Comparison of ENCODE assay signal across 39 cellular contexts in the genomic region with DNA sequence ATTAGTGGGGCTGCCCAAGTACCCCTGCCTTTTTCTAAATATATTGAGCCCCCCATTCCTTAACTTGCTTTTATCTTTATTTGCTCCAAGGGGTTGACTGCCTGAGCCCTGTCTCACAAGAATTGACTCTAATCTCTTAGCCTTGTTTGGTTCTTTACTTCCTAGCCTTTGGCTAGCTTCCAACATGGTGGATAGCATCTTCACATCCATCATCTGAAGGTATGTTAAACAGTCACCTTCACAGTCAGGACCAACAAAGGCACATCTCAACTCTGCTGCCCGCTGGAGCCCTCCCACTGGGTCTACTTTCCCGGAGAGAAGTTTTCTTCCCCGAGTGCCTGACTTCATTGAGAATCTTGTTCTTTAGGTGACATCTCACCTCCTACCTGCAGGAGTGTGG.
"Had no signal": no experiment of that assay in that cellular context is flagged by ENCODE, and none has a peak within 500 bp of the region (broad histone marks: within the 10 kb centered on the region; RNA-seq: fewer than 3 reads in every experiment).

No MANE protein-coding gene starts in this region.

- H3K4me1 ChIP-seq: adrenal gland, ascending aorta, body of pancreas, breast epithelium had no signal

- H3K27me3 ChIP-seq: adrenal gland, ascending aorta, body of pancreas, brain microvascular endothelial cell, breast epithelium, cardiac muscle cell had no signal

- H3K4me3 ChIP-seq: adrenal gland, ascending aorta, body of pancreas, breast epithelium, cardiac muscle cell had no signal

- H3K36me3 Mint-ChIP-seq: activated naive CD4-positive, alpha-beta T cell treated with anti-CD3 and anti-CD28 coated beads, Interleukin-2, amount 10 ng/mL, durations not matched to agents 7 days and 5 days; activated naive CD4-positive, alpha-beta T cell treated with anti-CD3 and anti-CD28 coated beads, Interleukin-2, amount 50 U/mL, for 24 hours; activated naive CD4-positive, alpha-beta T cell treated with anti-CD3 and anti-CD28 coated beads, Interleukin-2, amount 50 U/mL, for 72 hours; activated naive CD8-positive, alpha-beta T cell; activated naive CD8-positive, alpha-beta T cell treated with anti-CD3 and anti-CD28 coated beads for 36 hours; activated naive CD8-positive, alpha-beta T cell treated with anti-CD3 and anti-CD28 coated beads, Interleukin-2, amount 10 ng/mL, durations not matched to agents 7 days and 5 days; brain had no signal

- H3K27me3 Mint-ChIP-seq: activated naive CD4-positive, alpha-beta T cell treated with anti-CD3 and anti-CD28 coated beads, Interleukin-2, amount 10 ng/mL, durations not matched to agents 7 days and 5 days; activated naive CD4-positive, alpha-beta T cell treated with anti-CD3 and anti-CD28 coated beads, Interleukin-2, amount 50 U/mL, for 24 hours; activated naive CD8-positive, alpha-beta T cell; activated naive CD8-positive, alpha-beta T cell treated with anti-CD3 and anti-CD28 coated beads for 36 hours; activated naive CD8-positive, alpha-beta T cell treated with anti-CD3 and anti-CD28 coated beads, Interleukin-2, amount 10 ng/mL, durations not matched to agents 7 days and 5 days; activated naive CD8-positive, alpha-beta T cell treated with anti-CD3 and anti-CD28 coated beads, Interleukin-2, amount 50 U/mL, for 24 hours; activated T-cell treated with anti-CD3 and anti-CD28 coated beads, Interleukin-2, amount 50 U/mL, for 24 hours; activated T-helper 17 cell treated with anti-CD3 and anti-CD28 coated beads, Interleukin-2, amount 50 U/mL, for 72 hours; central memory CD8-positive, alpha-beta T cell had no signal

- H3K27ac ChIP-seq: adrenal gland, ascending aorta, body of pancreas, brain microvascular endothelial cell, breast epithelium, cardiac muscle cell had no signal

- DNase-seq: activated effector memory CD4-positive, alpha-beta T cell treated with anti-CD3 and anti-CD28 coated beads, Interleukin-2, amount 50 U/mL, for 16 hours; activated effector memory CD4-positive, alpha-beta T cell treated with Interleukin-2 at 50 U/mL for 16 hours; activated gamma-delta T cell; activated gamma-delta T cell treated with Interleukin-2 at 50 U/mL for 16 hours; activated naive CD4-positive, alpha-beta T cell; activated naive CD4-positive, alpha-beta T cell treated with anti-CD3 and anti-CD28 coated beads for 36 hours; activated naive CD4-positive, alpha-beta T cell treated with anti-CD3 and anti-CD28 coated beads, Interleukin-2, amount 10 ng/mL, durations not matched to agents 7 days and 5 days; activated naive CD4-positive, alpha-beta T cell treated with anti-CD3 and anti-CD28 coated beads, Interleukin-2, amount 50 U/mL, for 16 hours; activated naive CD4-positive, alpha-beta T cell treated with Interleukin-2 at 50 U/mL for 16 hours; activated naive CD8-positive, alpha-beta T cell treated with anti-CD3 and anti-CD28 coated beads for 36 hours; activated naive CD8-positive, alpha-beta T cell treated with anti-CD3 and anti-CD28 coated beads, Interleukin-2, amount 10 ng/mL, durations not matched to agents 7 days and 5 days; activated naive CD8-positive, alpha-beta T cell treated with anti-CD3 and anti-CD28 coated beads, Interleukin-2, amount 50 U/mL, for 24 hours; activated T-cell treated with anti-CD3 and anti-CD28 coated beads, Interleukin-2, amount 50 U/mL, for 24 hours; activated T-cell treated with anti-CD3 and anti-CD28 coated beads, Interleukin-2, amount 50 U/mL, for 4 hours; activated T-cell treated with anti-CD3 and anti-CD28 coated beads, Interleukin-2, amount 50 U/mL, for 48 hours; activated T-cell treated with anti-CD3 and anti-CD28 coated beads, Interleukin-2, amount 50 U/mL, for 72 hours; adrenal gland; amniotic stem cell; amygdala; anterior cingulate cortex; aorta; body of pancreas; brain microvascular endothelial cell; caudate nucleus; central memory CD4-positive, alpha-beta T cell; cerebellar nuclear complex had no signal

- FAIRE-seq: astrocyte, bronchial epithelial cell had no signal

- H3K4me1 Mint-ChIP-seq: activated naive CD4-positive, alpha-beta T cell treated with anti-CD3 and anti-CD28 coated beads, Interleukin-2, amount 10 ng/mL, durations not matched to agents 7 days and 5 days; activated naive CD4-positive, alpha-beta T cell treated with anti-CD3 and anti-CD28 coated beads, Interleukin-2, amount 50 U/mL, for 24 hours; activated naive CD8-positive, alpha-beta T cell treated with anti-CD3 and anti-CD28 coated beads for 36 hours; activated naive CD8-positive, alpha-beta T cell treated with anti-CD3 and anti-CD28 coated beads, Interleukin-2, amount 10 ng/mL, durations not matched to agents 7 days and 5 days; activated naive CD8-positive, alpha-beta T cell treated with anti-CD3 and anti-CD28 coated beads, Interleukin-2, amount 50 U/mL, for 24 hours; activated T-helper 17 cell treated with anti-CD3 and anti-CD28 coated beads, Interleukin-2, amount 50 U/mL, for 72 hours; central memory CD8-positive, alpha-beta T cell had no signal

- ATAC-seq: activated naive CD4-positive, alpha-beta T cell treated with anti-CD3 and anti-CD28 coated beads, Interleukin-2, amount 50 U/mL, for 72 hours; activated naive CD8-positive, alpha-beta T cell treated with anti-CD3 and anti-CD28 coated beads, Interleukin-2, amount 50 U/mL, for 24 hours; activated T-cell treated with anti-CD3 and anti-CD28 coated beads, Interleukin-2, amount 50 U/mL, for 4 hours; activated T-cell treated with anti-CD3 and anti-CD28 coated beads, Interleukin-2, amount 50 U/mL, for 72 hours; activated T-helper 17 cell treated with anti-CD3 and anti-CD28 coated beads, Interleukin-2, amount 50 U/mL, for 72 hours; body of pancreas had no signal

- H3K27ac Mint-ChIP-seq: activated naive CD4-positive, alpha-beta T cell treated with anti-CD3 and anti-CD28 coated beads for 36 hours; activated naive CD4-positive, alpha-beta T cell treated with anti-CD3 and anti-CD28 coated beads, Interleukin-2, amount 10 ng/mL, durations not matched to agents 7 days and 5 days; activated naive CD4-positive, alpha-beta T cell treated with anti-CD3 and anti-CD28 coated beads, Interleukin-2, amount 50 U/mL, for 24 hours; activated naive CD4-positive, alpha-beta T cell treated with anti-CD3 and anti-CD28 coated beads, Interleukin-2, amount 50 U/mL, for 72 hours; activated naive CD8-positive, alpha-beta T cell; activated naive CD8-positive, alpha-beta T cell treated with anti-CD3 and anti-CD28 coated beads for 36 hours; activated naive CD8-positive, alpha-beta T cell treated with anti-CD3 and anti-CD28 coated beads, Interleukin-2, amount 10 ng/mL, durations not matched to agents 7 days and 5 days; activated naive CD8-positive, alpha-beta T cell treated with anti-CD3 and anti-CD28 coated beads, Interleukin-2, amount 50 U/mL, for 24 hours; activated T-cell treated with anti-CD3 and anti-CD28 coated beads, Interleukin-2, amount 50 U/mL, for 24 hours; activated T-cell treated with anti-CD3 and anti-CD28 coated beads, Interleukin-2, amount 50 U/mL, for 72 hours; activated T-helper 1 cell treated with anti-CD3 and anti-CD28 coated beads, Interleukin-12 subunit alpha, Interleukin-12 subunit beta, Interleukin-2, Interleukin-4 antibody, amounts not matched to agents 30 ng/mL and 10 ng/mL and 1 ng/mL, durations not matched to agents 14 hours and 24 hours and 36 hours; activated T-helper 17 cell treated with anti-CD3 and anti-CD28 coated beads, Interleukin-2, amount 50 U/mL, for 72 hours; activated T-helper 2 cell treated with anti-CD3 and anti-CD28 coated beads, Interferon-gamma antibody, Interleukin-2, Interleukin-4, amounts not matched to agents 10 μg/mL and 5 μg/mL and 100 μg/mL, durations not matched to agents 14 hours and 24 hours and 36 hours; brain had no signal

- H3K9me3 Mint-ChIP-seq: activated naive CD4-positive, alpha-beta T cell treated with anti-CD3 and anti-CD28 coated beads for 36 hours; activated naive CD4-positive, alpha-beta T cell treated with anti-CD3 and anti-CD28 coated beads, Interleukin-2, amount 50 U/mL, for 24 hours; activated naive CD8-positive, alpha-beta T cell treated with anti-CD3 and anti-CD28 coated beads for 36 hours; activated naive CD8-positive, alpha-beta T cell treated with anti-CD3 and anti-CD28 coated beads, Interleukin-2, amount 10 ng/mL, durations not matched to agents 7 days and 5 days; activated T-cell treated with anti-CD3 and anti-CD28 coated beads, Interleukin-2, amount 50 U/mL, for 4 hours had no signal

- H3K36me3 ChIP-seq: adrenal gland, ascending aorta, brain microvascular endothelial cell, breast epithelium, cardiac muscle cell had no signal

- H3K9me3 ChIP-seq: adrenal gland, ascending aorta, body of pancreas, breast epithelium had no signal

- H3K4me3 Mint-ChIP-seq: activated naive CD4-positive, alpha-beta T cell treated with anti-CD3 and anti-CD28 coated beads for 36 hours; activated naive CD4-positive, alpha-beta T cell treated with anti-CD3 and anti-CD28 coated beads, Interleukin-2, amount 10 ng/mL, durations not matched to agents 7 days and 5 days; activated naive CD4-positive, alpha-beta T cell treated with anti-CD3 and anti-CD28 coated beads, Interleukin-2, amount 50 U/mL, for 24 hours; activated naive CD8-positive, alpha-beta T cell; activated naive CD8-positive, alpha-beta T cell treated with anti-CD3 and anti-CD28 coated beads for 36 hours; activated naive CD8-positive, alpha-beta T cell treated with anti-CD3 and anti-CD28 coated beads, Interleukin-2, amount 10 ng/mL, durations not matched to agents 7 days and 5 days; activated naive CD8-positive, alpha-beta T cell treated with anti-CD3 and anti-CD28 coated beads, Interleukin-2, amount 50 U/mL, for 24 hours; activated T-cell treated with anti-CD3 and anti-CD28 coated beads, Interleukin-2, amount 50 U/mL, for 24 hours; activated T-cell treated with anti-CD3 and anti-CD28 coated beads, Interleukin-2, amount 50 U/mL, for 4 hours; activated T-cell treated with anti-CD3 and anti-CD28 coated beads, Interleukin-2, amount 50 U/mL, for 72 hours; activated T-helper 1 cell treated with anti-CD3 and anti-CD28 coated beads, Interleukin-12 subunit alpha, Interleukin-12 subunit beta, Interleukin-2, Interleukin-4 antibody, amounts not matched to agents 30 ng/mL and 10 ng/mL and 1 ng/mL, durations not matched to agents 14 hours and 24 hours and 36 hours; activated T-helper 17 cell treated with anti-CD3 and anti-CD28 coated beads, Interleukin-2, amount 50 U/mL, for 72 hours; brain; central memory CD8-positive, alpha-beta T cell had no signal
